ENCODE assay signal across 12 cellular contexts in the genomic region with DNA sequence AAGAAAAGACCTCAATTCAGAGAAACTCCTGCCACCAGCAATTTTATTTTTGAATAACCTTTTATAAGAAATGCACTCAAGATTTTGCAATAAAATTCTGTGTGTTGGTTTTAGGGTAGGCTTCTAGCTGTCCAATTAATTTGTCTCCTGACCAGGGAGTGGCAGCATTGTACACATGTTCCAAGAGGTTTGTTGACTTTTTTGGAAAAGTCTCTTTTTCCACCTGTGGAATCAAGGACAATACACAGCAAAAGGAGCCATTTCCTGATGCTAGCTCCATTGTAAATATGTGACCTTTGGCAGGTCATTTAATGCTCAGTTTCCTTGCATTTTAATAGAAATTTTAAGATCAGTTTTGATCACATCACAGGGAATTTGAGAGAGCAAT. TPM values are rescaled to one million over a fixed set of nuclear protein-coding genes. Genes with fewer than 3 reads are reported as not detected.
DNase-seq lines count a peak whose midpoint lies in the region; ATAC-seq, FAIRE-seq and TF ChIP-seq lines count a peak whose summit lies in the region.
"Had no signal": no experiment of that assay in that cellular context is flagged by ENCODE, and none has a peak within 500 bp of the region (broad histone marks: within the 10 kb centered on the region; RNA-seq: fewer than 3 reads in every experiment).

No MANE protein-coding gene starts in this region.

- CTCF ChIA-PET in CD8-positive, alpha-beta T cell (lab: Charles Lee) = interaction anchor here (0.8 to 3.3 kb wide), 13 partner anchors 12 to 333 kb away, joined by 3 to 15 read pairs (median 5); a partner anchor contains a TSS
- CTCF ChIA-PET in K562 (lab: Yijun Ruan, JAX; ENCODE audit: low intra/inter-chr PET ratio) = interaction anchor here (1.7 kb wide), 1 partner anchor 249 kb away, joined by 4 read pairs; no protein-coding TSS in a partner anchor

- peaks cover 43% of the 10 kb centered on the region for H3K36me3 ChIP-seq in CD8-positive, alpha-beta T cell (ENCODE audit: insufficient read depth, low read length)
- H3K36me3 ChIP-seq in KOPT-K1 (ENCODE audit: insufficient read depth, low read length) (peaks cover 64% of the 10 kb centered on the region), K562 (ENCODE audit: control insufficient read depth, insufficient read depth, low read length) (no peaks in the 10 kb centered on the region), mucosa of stomach (ENCODE audit: control insufficient read depth, insufficient read depth, low read length) (no peaks in the 10 kb centered on the region)

- DNase-seq in CD8-positive, alpha-beta T cell = no peak
- DNase-seq in K562 (ENCODE audit: extremely low read depth in 1 of 4, low spot score in 3 of 4) (no peak), occipital lobe (lab: John Stamatoyannopoulos, UW) (no peak), frontal cortex (ENCODE audit: low spot score in 2 of 2) (no peak), NOMO-1 treated with DMSO at 0.1 percent for 48 hours (lab: John Stamatoyannopoulos, UW; ENCODE audit: unreplicated experiment) (no peak), HCEC 1CT (no peak)
- DNase-seq: DMS 273 treated with DMSO at 0.1 percent for 48 hours; endodermal cell; stimulated activated CD4-positive, alpha-beta T cell treated with anti-CD3 and anti-CD28 coated beads, Interleukin-15, amount 100 ng/mL, for 24 hours had no signal

- H3K27me3 Mint-ChIP-seq in CD8-positive, alpha-beta T cell (ENCODE audit: low read depth) = no peaks in the 10 kb centered on the region

- no peak for TF ChIP-seq CTCF in CD8-positive, alpha-beta T cell (IDR thresholded peaks at IDR 0.05)
- TF ChIP-seq CTCF in K562 (IDR thresholded peaks at IDR 0.05 in 2 of 3, conservative IDR thresholded peaks at IDR 0.05 in 1 of 3; ENCODE audit: insufficient read depth in 2 of 3, low read depth in 1 of 3, low read length in 3 of 3) = peak; percentile 15 to 49 (median 27); a peak in 4 of 6 replicates

- H3K4me3 ChIP-seq in CD8-positive, alpha-beta T cell (ENCODE audit: low read depth, low read length) = peak overlapping the region; percentile 83
- no peak overlapping the region for H3K4me3 ChIP-seq in K562
- no peak overlapping the region for H3K4me3 ChIP-seq in mucosa of stomach (ENCODE audit: low read length)

- FAIRE-seq in K562 (lab: Jason Lieb, UNC) (peak; percentile 77), frontal cortex (lab: Jason Lieb, UNC) (no peak)

- H2AFZ ChIP-seq in K562 (ENCODE audit: low read depth, low read length) = no peak overlapping the region

- POLR2A ChIA-PET in CD8-positive, alpha-beta T cell (lab: Charles Lee) = interaction anchor here (0.8 to 5.6 kb wide), 23 partner anchors 9 to 290 kb away, joined by 3 to 71 read pairs (median 11); a partner anchor contains a TSS
- POLR2A ChIA-PET in K562 (lab: Yijun Ruan, JAX) = no interaction called here

- peaks cover 66% of the 10 kb centered on the region for H3K4me1 ChIP-seq in CD8-positive, alpha-beta T cell (ENCODE audit: insufficient read depth, low read length)
- H3K4me1 ChIP-seq in K562 (replicated peaks in 1 of 2; ENCODE audit: control insufficient read depth in 2 of 2, insufficient read depth in 2 of 2, low read length in 2 of 2) (no peaks in the 10 kb centered on the region; a peak in 1 of 5 replicates), mucosa of stomach (ENCODE audit: control insufficient read depth, insufficient read depth, low read length) (no peaks in the 10 kb centered on the region)

- intact Hi-C loops in CD8-positive, alpha-beta T cell (cut with DNase I, micrococcal nuclease) = loop anchor here (2.0 to 5.0 kb wide), 7 partner anchors 16 to 372 kb away; a partner anchor contains a TSS
- intact Hi-C loops in K562 (cut with micrococcal nuclease) = no loop called here

- H3K27ac ChIP-seq in CD8-positive, alpha-beta T cell (ENCODE audit: low read depth, low read length) = peak overlapping the region; percentile 66
- H3K27ac ChIP-seq in KOPT-K1 (ENCODE audit: low read depth, low read length, poor library complexity, severe bottlenecking) (peak overlapping the region; percentile 100), K562 (ENCODE audit: extremely low read depth, low read depth, low read length) (no peak overlapping the region)

- H3K9me3 ChIP-seq in CD8-positive, alpha-beta T cell (ENCODE audit: low read length) = no peaks in the 10 kb centered on the region
- H3K9me3 ChIP-seq in KOPT-K1 (ENCODE audit: insufficient read depth, low read length, poor library complexity, severe bottlenecking) = no peaks in the 10 kb centered on the region
- H3K9me3 ChIP-seq in K562 (replicated peaks; ENCODE audit: control insufficient read depth, insufficient read depth, low read depth, low read length) = no peaks in the 10 kb centered on the region
- H3K9me3 ChIP-seq in mucosa of stomach (ENCODE audit: control insufficient read depth, low read length) = no peaks in the 10 kb centered on the region

- peaks cover 65% of the 10 kb centered on the region for H3K36me3 Mint-ChIP-seq in CD8-positive, alpha-beta T cell

- no TSS peak for BruUV-seq in K562 (replicated peaks; lab: Mats Ljungman, UMichigan)

- TF ChIP-seq RAD21 in K562 (CRISPR knock-in tag; conservative IDR thresholded peaks at IDR 0.05 in 1 of 2, IDR thresholded peaks at IDR 0.05 in 1 of 2) = peak; percentile 21 to 38; a peak in 2 of 4 replicates

- no peaks in the 10 kb centered on the region for H3K9me1 ChIP-seq in K562 (ENCODE audit: control insufficient read depth, insufficient read depth, low read length)

- in situ Hi-C loops in K562 (cut with MboI) = no loop called here

- H3K9ac ChIP-seq in K562 (ENCODE audit: insufficient read depth in 1 of 2, low read depth in 2 of 2, low read length in 2 of 2) (no peak overlapping the region), mucosa of stomach (ENCODE audit: low read length) (peak overlapping the region; percentile 30)

- H3K4me1 Mint-ChIP-seq in CD8-positive, alpha-beta T cell (ENCODE audit: low read depth) = peaks cover 74% of the 10 kb centered on the region

- no peak for TF ChIP-seq EP300 in K562 (IDR thresholded peaks at IDR 0.05; ENCODE audit: low read length)

- H3K27me3 ChIP-seq in CD8-positive, alpha-beta T cell (ENCODE audit: insufficient read depth, low read length) = no peaks in the 10 kb centered on the region
- H3K27me3 ChIP-seq in K562 (ENCODE audit: control insufficient read depth in 2 of 2, insufficient read depth in 2 of 2, low read length in 2 of 2) (peaks cover 5 to 38% of the 10 kb centered on the region in 2 experiments; a peak in 2 of 5 replicates), mucosa of stomach (ENCODE audit: control insufficient read depth, insufficient read depth, low read length) (peaks cover 4% of the 10 kb centered on the region)

- H3K9me3 Mint-ChIP-seq in CD8-positive, alpha-beta T cell = no peaks in the 10 kb centered on the region
- H3K9me3 Mint-ChIP-seq: endodermal cell had no signal

- no peaks in the 10 kb centered on the region for H4K20me1 ChIP-seq in K562 (replicated peaks; ENCODE audit: control insufficient read depth, insufficient read depth, low read length)

- peak overlapping the region; percentile 97 for H3K27ac Mint-ChIP-seq in CD8-positive, alpha-beta T cell
- H3K27ac Mint-ChIP-seq: endodermal cell had no signal

- no peak overlapping the region for H3K4me2 ChIP-seq in K562 (ENCODE audit: insufficient read depth, low read length)

- ATAC-seq in CD8-positive, alpha-beta T cell = no peak
- no peak; the same call in 2 of the 3 replicates for ATAC-seq in K562

- H3K79me2 ChIP-seq in K562 (ENCODE audit: control insufficient read depth, insufficient read depth, low read length) = no peaks in the 10 kb centered on the region

- no peak for TF ChIP-seq POLR2A in K562 (conservative IDR thresholded peaks at IDR 0.05)

- peak overlapping the region; percentile 95 for H3K4me3 Mint-ChIP-seq in CD8-positive, alpha-beta T cell
- H3K4me3 Mint-ChIP-seq: endodermal cell had no signal

RNA-seq across cellular contexts. Expression of a gene that starts 1.8 kb away (rescaled TPM):
- 10 to 100 TPM; 23.5 to 24.1 TPM for total RNA-seq in CD8-positive, alpha-beta T cell
- total RNA-seq in K562 (2011; cell fraction: chromatin; rRNA removed; ENCODE audit: low replicate concordance) = not detected in 2 replicates
- not detected in 2 replicates for total RNA-seq in K562 (2011; cell fraction: nucleolus; rRNA removed)
- not detected in 2 replicates for total RNA-seq in K562 (2011; cell fraction: nucleoplasm; rRNA removed)
- total RNA-seq in K562 (2014; rRNA removed) = not detected in 2 replicates
- total RNA-seq in K562 (2014; rRNA removed; fragmentation: Illumina TruSeq; extraction: Trizol) = not detected in 2 replicates
- total RNA-seq in K562 (2015; rRNA removed; fragmentation: Illumina TruSeq; extraction: Trizol) = not detected in 2 replicates
- 0.35 and 0.51 TPM in 2 replicates for total RNA-seq in K562 (2021)
- not detected in 2 replicates for polyA plus RNA-seq in K562 (2011; rRNA removed)
- polyA plus RNA-seq in K562 (2011; cell fraction: cytosol; rRNA removed) = not detected in 2 replicates
- polyA plus RNA-seq in K562 (2011; cell fraction: nucleus; rRNA removed) = not detected in 2 replicates
- polyA plus RNA-seq in K562 (2012) = 0.48 TPM in 1 of 2 replicates, not detected in the other
- not detected in 2 replicates for polyA plus RNA-seq in K562 (2014; fragmentation: Illumina TruSeq; extraction: Trizol)
- polyA plus RNA-seq in K562 (2014; fragmentation: Nextera tagmentation; extraction: Ambion mirVana) = not detected
- polyA plus RNA-seq in K562 (2014; rRNA removed) = not detected in 2 replicates
- polyA minus RNA-seq in K562 (2011; rRNA and poly(A)+ RNA removed) = not detected in 2 replicates
- not detected in 2 replicates for polyA minus RNA-seq in K562 (2011; cell fraction: cytosol; rRNA and poly(A)+ RNA removed)
- not detected in 2 replicates for polyA minus RNA-seq in K562 (2011; cell fraction: nucleus; rRNA and poly(A)+ RNA removed)
- 3.7 TPM for total RNA-seq in occipital lobe
- total RNA-seq in frontal cortex = 3.7 TPM
- total RNA-seq: endodermal cell, RPMI7951 had no signal

RNA-seq across cellular contexts. Expression of a gene that starts 22.6 kb away (rescaled TPM):
- 1 to 10 TPM; 6.1 to 6.2 TPM for total RNA-seq in CD8-positive, alpha-beta T cell
- total RNA-seq in K562 (2011; cell fraction: chromatin; rRNA removed; ENCODE audit: low replicate concordance) = not detected in 2 replicates
- total RNA-seq in K562 (2011; cell fraction: nucleolus; rRNA removed) = not detected in 2 replicates
- not detected in 2 replicates for total RNA-seq in K562 (2011; cell fraction: nucleoplasm; rRNA removed)
- total RNA-seq in K562 (2014; rRNA removed) (not detected in 2 replicates), K562 (2014; rRNA removed; fragmentation: Illumina TruSeq; extraction: Trizol) (not detected in 2 replicates), K562 (2015; rRNA removed; fragmentation: Illumina TruSeq; extraction: Trizol) (not detected in 2 replicates), K562 (2021) (0.11 and 0.13 TPM in 2 replicates), occipital lobe (0.94 TPM), frontal cortex (0.82 TPM)
- polyA plus RNA-seq in K562 (2011; rRNA removed) (not detected in 2 replicates), K562 (2014; fragmentation: Illumina TruSeq; extraction: Trizol) (not detected in 2 replicates), K562 (2014; fragmentation: Nextera tagmentation; extraction: Ambion mirVana) (not detected), K562 (2014; rRNA removed) (0.04 TPM in 1 of 2 replicates, not detected in the other)
- polyA plus RNA-seq in K562 (2011; cell fraction: cytosol; rRNA removed) = 0.03 TPM in 1 of 2 replicates, not detected in the other
- polyA plus RNA-seq in K562 (2011; cell fraction: nucleus; rRNA removed) = not detected in 2 replicates
- polyA plus RNA-seq in K562 (2012) = not detected in 2 replicates
- polyA minus RNA-seq in K562 (2011; rRNA and poly(A)+ RNA removed) = not detected in 2 replicates
- not detected in 2 replicates for polyA minus RNA-seq in K562 (2011; cell fraction: cytosol; rRNA and poly(A)+ RNA removed)
- polyA minus RNA-seq in K562 (2011; cell fraction: nucleus; rRNA and poly(A)+ RNA removed) = not detected in 2 replicates
- total RNA-seq: endodermal cell, RPMI7951 had no signal

RNA-seq across cellular contexts. Expression of a gene that starts 53.5 kb away (rescaled TPM):
- total RNA-seq in CD8-positive, alpha-beta T cell = 10 to 100 TPM; 58.4 to 58.8 TPM
- total RNA-seq in K562 (2011; cell fraction: chromatin; rRNA removed; ENCODE audit: low replicate concordance) = 0.86 TPM in 1 of 2 replicates, not detected in the other
- total RNA-seq in K562 (2011; cell fraction: nucleolus; rRNA removed) = 0.17 and 0.53 TPM in 2 replicates
- total RNA-seq in K562 (2011; cell fraction: nucleoplasm; rRNA removed) = 0.51 TPM in 1 of 2 replicates, not detected in the other
- 0.73 and 1.1 TPM in 2 replicates for total RNA-seq in K562 (2014; rRNA removed)
- 1.1 and 1.4 TPM in 2 replicates for total RNA-seq in K562 (2014; rRNA removed; fragmentation: Illumina TruSeq; extraction: Trizol)
- 1.3 and 1.5 TPM in 2 replicates for total RNA-seq in K562 (2015; rRNA removed; fragmentation: Illumina TruSeq; extraction: Trizol)
- 1.1 and 1.2 TPM in 2 replicates for total RNA-seq in K562 (2021)
- polyA plus RNA-seq in K562 (2011; rRNA removed) = 0.14 and 0.52 TPM in 2 replicates
- polyA plus RNA-seq in K562 (2011; cell fraction: cytosol; rRNA removed) = 0.09 and 0.18 TPM in 2 replicates
- 0.14 and 0.15 TPM in 2 replicates for polyA plus RNA-seq in K562 (2011; cell fraction: nucleus; rRNA removed)
- polyA plus RNA-seq in K562 (2012) = 2.2 and 9.4 TPM in 2 replicates
- 0.65 and 0.83 TPM in 2 replicates for polyA plus RNA-seq in K562 (2014; fragmentation: Illumina TruSeq; extraction: Trizol)
- polyA plus RNA-seq in K562 (2014; fragmentation: Nextera tagmentation; extraction: Ambion mirVana) = 1 to 10 TPM; 1.8 TPM
- 0.37 and 0.57 TPM in 2 replicates for polyA plus RNA-seq in K562 (2014; rRNA removed)
- polyA minus RNA-seq in K562 (2011; rRNA and poly(A)+ RNA removed) = 0.42 and 0.60 TPM in 2 replicates
- polyA minus RNA-seq in K562 (2011; cell fraction: cytosol; rRNA and poly(A)+ RNA removed) = 0.76 TPM in 1 of 2 replicates, not detected in the other
- not detected in 2 replicates for polyA minus RNA-seq in K562 (2011; cell fraction: nucleus; rRNA and poly(A)+ RNA removed)
- 4.4 TPM for total RNA-seq in occipital lobe
- total RNA-seq in frontal cortex = 3.7 TPM
- total RNA-seq: endodermal cell had no signal

Comparison
In these comparisons a context has a peak if more than half of its experiments do, and no peak if none do; other contexts are left out.
1. RNA of a gene that starts 53.5 kb away (total RNA-seq): 58.4 to 58.8 TPM in CD8-positive, alpha-beta T cell; 4.4 TPM in occipital lobe (single experiment), 3.7 TPM in frontal cortex (single experiment) and 0.17 to 1.5 TPM in K562; every median in the first group is over 10 times any median in the second.